Comparison of ENCODE assay signal across 8 cellular contexts in the genomic region with DNA sequence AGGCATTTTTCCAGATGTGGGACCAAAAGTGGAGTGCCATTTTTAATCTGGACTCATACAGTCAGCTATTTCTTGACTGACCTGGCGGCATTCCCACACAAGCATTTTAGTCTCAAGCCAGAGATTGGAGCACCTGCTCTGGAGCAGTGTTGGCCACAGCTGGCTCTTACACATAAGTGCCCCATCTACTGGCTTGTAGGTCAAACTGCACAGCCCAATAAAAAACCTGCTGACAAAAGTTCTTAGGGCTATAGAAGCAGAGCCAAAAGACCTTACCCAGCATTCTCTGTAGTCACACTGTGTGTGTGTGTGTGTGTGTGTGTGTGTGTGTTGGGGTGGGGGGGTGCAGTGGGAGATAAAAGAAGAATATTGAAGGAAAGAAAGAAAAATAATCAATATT. TPM values are rescaled to one million over a fixed set of nuclear protein-coding genes. Genes with fewer than 3 reads are reported as not detected.
A peak's percentile ranks its signal among the peaks of the same experiment; 100 is the strongest.
DNase-seq lines count a peak whose midpoint lies in the region; ATAC-seq and TF ChIP-seq lines count a peak whose summit lies in the region.

No MANE protein-coding gene starts in this region.

- 0 to 100% methylated on average over 1 of the region's 1 CpG for WGBS in thyroid gland, 2 donors

- DNase-seq in ELF-1 (ENCODE audit: low read depth, low spot score): peak; percentile 60
- peak; percentile 5 to 55 for DNase-seq in SW 1271 (lab: John Stamatoyannopoulos, UW)
- DNase-seq in iPS-NIHi7 (ENCODE audit: extremely low spot score): peak; percentile 63
- no peak for DNase-seq in thyroid gland
- no peak for DNase-seq in nucleus accumbens (lab: John Stamatoyannopoulos, UW)
- DNase-seq in cerebellum (ENCODE audit: low spot score): no peak

- peak in 1 of 6 experiments; percentile 11 for TF ChIP-seq CTCF in thyroid gland (IDR thresholded peaks at IDR 0.05)

- H3K4me3 ChIP-seq in thyroid gland (replicated peaks in 1 of 3): no peak overlapping the region

- H3K27ac ChIP-seq in thyroid gland: no peak overlapping the region

- H3K9me3 ChIP-seq in thyroid gland: no peaks in the 10 kb centered on the region

- intact Hi-C loops in thyroid gland (cut with DNase I): no loop called here

- TF ChIP-seq POLR2A in thyroid gland (IDR thresholded peaks at IDR 0.05): no peak

- ATAC-seq in GM19397 (IDR thresholded peaks at IDR 0.05; ENCODE audit: unreplicated experiment): peak; percentile 67
- ATAC-seq in HG03442 (IDR thresholded peaks at IDR 0.05; ENCODE audit: unreplicated experiment): peak; percentile 95

- no peaks in the 10 kb centered on the region for H3K27me3 ChIP-seq in thyroid gland

- H3K4me1 ChIP-seq in thyroid gland: no peaks in the 10 kb centered on the region

- H3K36me3 ChIP-seq in thyroid gland: no peaks in the 10 kb centered on the region

RNA-seq across cellular contexts. Expression of a gene that starts 38.6 kb away (rescaled TPM):
- total RNA-seq in thyroid gland: 100 to 1,000 TPM; 154 to 255 (median 170) TPM
- total RNA-seq in cerebellum: 219 TPM

Comparison
In these comparisons a context has a peak if more than half of its experiments do, and no peak if none do; other contexts are left out.
1. DNase-seq: peak in ELF-1 (single experiment), SW 1271 (2 of 2) and iPS-NIHi7 (single experiment); none in thyroid gland (0 of 2), nucleus accumbens (0 of 56) and cerebellum (single experiment).